ENCODE assay signal across 24 cellular contexts in genomic region chr20:59958123-59958522, GRCh38.
"Had no signal": no experiment of that assay in that cellular context is flagged by ENCODE, and none has a peak within 500 bp of the region (broad histone marks: within the 10 kb centered on the region; RNA-seq: fewer than 3 reads in every experiment).

CDH26 (plus strand) TSS chr20:59958423; CDS start chr20:59958727, 304 bp downstream.

- H3K36me3 ChIP-seq: colonic mucosa, lower lobe of right lung, uterus had no signal

- H3K4me1 ChIP-seq: lower lobe of right lung, spleen, tibial artery, uterus had no signal

- H3K27me3 ChIP-seq: colonic mucosa, spleen, tibial artery, uterus had no signal

- H3K27ac ChIP-seq: colonic mucosa, lower lobe of right lung, spleen, tibial artery, uterus had no signal

- H3K4me3 ChIP-seq: colonic mucosa, lower lobe of right lung, spleen, tibial artery, uterus had no signal

- H3K9me3 ChIP-seq: colonic mucosa, lower lobe of right lung, spleen, tibial artery, uterus had no signal

- ATAC-seq: activated CD8-positive, alpha-beta T cell treated with anti-CD3 and anti-CD28 coated beads for 36 hours; activated naive CD8-positive, alpha-beta T cell treated with anti-CD3 and anti-CD28 coated beads, Interleukin-2, amount 50 U/mL, for 24 hours; lower lobe of right lung; natural killer cell treated with Interleukin-12 subunit alpha and Interleukin-12 subunit beta and Interleukin-15 and Interleukin-18, amount 100 ng/mL, for 72 hours had no signal

- DNase-seq: activated CD4-positive, alpha-beta T cell treated with anti-CD3 and anti-CD28 coated beads, Interleukin-2, amount 10 ng/mL, durations not matched to agents 24 days and 14 days; activated CD4-positive, CD25-positive, alpha-beta regulatory T cell; activated CD8-positive, alpha-beta T cell treated with anti-CD3 and anti-CD28 coated beads for 36 hours; activated naive CD4-positive, alpha-beta T cell treated with anti-CD3 and anti-CD28 coated beads for 36 hours; activated naive CD8-positive, alpha-beta T cell treated with anti-CD3 and anti-CD28 coated beads, Interleukin-2, amount 50 U/mL, for 24 hours; activated T-cell treated with anti-CD3 and anti-CD28 coated beads, Interleukin-2, amount 50 U/mL, for 24 hours; anterior cingulate cortex; central memory CD4-positive, alpha-beta T cell; colonic mucosa; erythroblast; foreskin melanocyte; glutamatergic neuron; hypothalamus; islet precursor cell; left colon; lower lobe of right lung; nucleus accumbens; retina; spleen; stimulated activated naive CD4-positive, alpha-beta T cell; T-helper 9 cell; tibial artery; uterus had no signal
